ENCODE assay signal across 13 cellular contexts in the genomic region with DNA sequence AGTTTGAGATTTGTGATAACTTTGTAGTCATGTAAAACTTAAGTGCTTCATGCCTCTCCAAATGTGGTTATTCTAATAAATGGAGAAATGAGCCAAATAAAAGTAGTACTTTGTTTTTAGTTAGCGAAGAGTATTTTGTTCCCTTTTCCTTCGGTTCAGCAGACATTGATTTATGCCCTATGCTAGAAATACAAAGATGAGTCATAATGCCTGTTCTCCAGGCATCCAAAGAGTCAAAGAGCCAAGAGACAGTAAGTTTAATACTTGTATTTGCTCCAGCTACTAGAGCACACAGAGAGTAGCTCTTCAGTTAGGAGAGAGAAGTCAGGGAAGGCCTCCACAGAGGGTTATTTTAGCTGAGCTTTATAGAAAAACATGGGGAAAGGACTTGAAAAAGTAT. TPM values are rescaled to one million over a fixed set of nuclear protein-coding genes. Genes with fewer than 3 reads are reported as not detected.
DNase-seq lines count a peak whose midpoint lies in the region; ATAC-seq, FAIRE-seq and TF ChIP-seq lines count a peak whose summit lies in the region.
"Had no signal": no experiment of that assay in that cellular context is flagged by ENCODE, and none has a peak within 500 bp of the region (broad histone marks: within the 10 kb centered on the region; RNA-seq: fewer than 3 reads in every experiment).

No MANE protein-coding gene starts in this region.

- no peak overlapping the region for H3K4me3 Mint-ChIP-seq in activated naive CD8-positive, alpha-beta T cell treated with anti-CD3 and anti-CD28 coated beads for 36 hours
- H3K4me3 Mint-ChIP-seq in glutamatergic neuron (ENCODE audit: unreplicated experiment): no peak overlapping the region
- H3K4me3 Mint-ChIP-seq in Calu3 (ENCODE audit: low read depth, unreplicated experiment): no peak overlapping the region

- H2AFZ ChIP-seq in smooth muscle cell (ENCODE audit: low read depth): no peak overlapping the region

- H3K27me3 Mint-ChIP-seq in activated naive CD8-positive, alpha-beta T cell treated with anti-CD3 and anti-CD28 coated beads for 36 hours: no peaks in the 10 kb centered on the region
- H3K27me3 Mint-ChIP-seq in glutamatergic neuron (ENCODE audit: unreplicated experiment) (peaks cover 4% of the 10 kb centered on the region), Calu3 (ENCODE audit: unreplicated experiment) (no peaks in the 10 kb centered on the region)

- H3K27me3 ChIP-seq in smooth muscle cell (ENCODE audit: low read depth): no peaks in the 10 kb centered on the region

- peaks cover 1% of the 10 kb centered on the region for H3K9me3 Mint-ChIP-seq in activated naive CD8-positive, alpha-beta T cell treated with anti-CD3 and anti-CD28 coated beads for 36 hours
- H3K9me3 Mint-ChIP-seq in glutamatergic neuron (ENCODE audit: unreplicated experiment): no peaks in the 10 kb centered on the region
- H3K9me3 Mint-ChIP-seq in Calu3 (ENCODE audit: low read depth, unreplicated experiment): no peaks in the 10 kb centered on the region

- DNase-seq in H54 (ENCODE audit: insufficient read length, low spot score) (peak; percentile 9), hepatic stellate cell (ENCODE audit: low spot score) (peak; percentile 43), smooth muscle cell (lab: John Stamatoyannopoulos, UW; ENCODE audit: unreplicated experiment) (no peak), glutamatergic neuron (no peak), Calu3 (no peak)
- no peak for DNase-seq in activated naive CD8-positive, alpha-beta T cell treated with anti-CD3 and anti-CD28 coated beads for 36 hours
- DNase-seq: Karpas-422; NCI-H510A; stimulated activated naive CD8-positive, alpha-beta T cell treated with anti-CD3 and anti-CD28 coated beads, Interleukin-15, Interleukin-2, amounts not matched to agents 100 U/mL and 50 U/mL, for 24 hours; T-helper 2 cell had no signal

- peaks cover 21% of the 10 kb centered on the region for H3K36me3 Mint-ChIP-seq in activated naive CD8-positive, alpha-beta T cell treated with anti-CD3 and anti-CD28 coated beads for 36 hours
- H3K36me3 Mint-ChIP-seq in glutamatergic neuron (ENCODE audit: unreplicated experiment) (peaks cover 5% of the 10 kb centered on the region), Calu3 (ENCODE audit: insufficient read depth, unreplicated experiment) (peaks cover 11% of the 10 kb centered on the region)

- peaks cover 12% of the 10 kb centered on the region for H3K4me1 Mint-ChIP-seq in activated naive CD8-positive, alpha-beta T cell treated with anti-CD3 and anti-CD28 coated beads for 36 hours
- H3K4me1 Mint-ChIP-seq in glutamatergic neuron (ENCODE audit: low read depth, unreplicated experiment): no peaks in the 10 kb centered on the region
- H3K4me1 Mint-ChIP-seq in Calu3 (ENCODE audit: low read depth, unreplicated experiment): no peaks in the 10 kb centered on the region

- ATAC-seq in GM18868 (IDR thresholded peaks at IDR 0.05; ENCODE audit: unreplicated experiment): no peak
- ATAC-seq in GM18519 (IDR thresholded peaks at IDR 0.05; ENCODE audit: low FRiP score, unreplicated experiment): no peak
- ATAC-seq: stimulated activated naive CD8-positive, alpha-beta T cell treated with anti-CD3 and anti-CD28 coated beads, Interleukin-15, Interleukin-2, amounts not matched to agents 100 U/mL and 50 U/mL, for 24 hours had no signal

- BruUV-seq in Calu3 (replicated peaks; lab: Mats Ljungman, UMichigan): no TSS peak

- CTCF ChIA-PET in Calu3 (lab: Charles Lee): no interaction called here

- no peak for TF ChIP-seq POLR2A in H54 (IDR thresholded peaks at IDR 0.05; ENCODE audit: low read depth, low read length)

- no peaks in the 10 kb centered on the region for H3K79me2 ChIP-seq in smooth muscle cell (ENCODE audit: low read depth)

- 55% methylated on average over 2 of the region's 2 CpGs for WGBS in smooth muscle cell (ENCODE audit: low lambda C conversion rate)

- intact Hi-C loops in Calu3 (cut with micrococcal nuclease; ENCODE audit: unreplicated experiment): loop anchor here (2.0 kb wide), 1 partner anchor 177 kb away; no protein-coding TSS in a partner anchor

- TF ChIP-seq CTCF in smooth muscle cell (IDR thresholded peaks at IDR 0.05; ENCODE audit: borderline replicate concordance, insufficient read depth, poor library complexity, severe bottlenecking): no peak
- no peak for TF ChIP-seq CTCF in glutamatergic neuron (IDR thresholded peaks at IDR 0.05; ENCODE audit: partially characterized antibody, unreplicated experiment)
- TF ChIP-seq CTCF in Calu3 (IDR thresholded peaks at IDR 0.05; ENCODE audit: unreplicated experiment): no peak

- H3K27ac ChIP-seq in smooth muscle cell (ENCODE audit: low read depth): peak overlapping the region; percentile 19
- H3K27ac ChIP-seq: coronary artery had no signal

- peak overlapping the region; percentile 4 for H3K27ac Mint-ChIP-seq in activated naive CD8-positive, alpha-beta T cell treated with anti-CD3 and anti-CD28 coated beads for 36 hours
- H3K27ac Mint-ChIP-seq in glutamatergic neuron (ENCODE audit: unreplicated experiment) (no peak overlapping the region), Calu3 (ENCODE audit: unreplicated experiment) (no peak overlapping the region)

- H3K4me1 ChIP-seq in smooth muscle cell (ENCODE audit: low read depth): no peaks in the 10 kb centered on the region

- no peak overlapping the region for H3K4me3 ChIP-seq in smooth muscle cell
- H3K4me3 ChIP-seq: coronary artery had no signal

- H3K9me3 ChIP-seq in smooth muscle cell (replicated peaks; ENCODE audit: low read depth): no peaks in the 10 kb centered on the region

- no peaks in the 10 kb centered on the region for H3K36me3 ChIP-seq in smooth muscle cell (ENCODE audit: low read depth)

- H3K9ac ChIP-seq in smooth muscle cell (ENCODE audit: low read depth): no peak overlapping the region

- no peaks in the 10 kb centered on the region for H3F3A ChIP-seq in smooth muscle cell (ENCODE audit: low read depth)

- no peak overlapping the region for H3K4me2 ChIP-seq in smooth muscle cell

- H4K20me1 ChIP-seq in smooth muscle cell (ENCODE audit: low read depth): no peaks in the 10 kb centered on the region

- FAIRE-seq in H54 (lab: Jason Lieb, UNC): peak; percentile 27

RNA-seq across cellular contexts. Expression of a gene that starts 38.8 kb away (rescaled TPM):
- total RNA-seq in activated naive CD8-positive, alpha-beta T cell treated with anti-CD3 and anti-CD28 coated beads for 36 hours: 100 to 1,000 TPM; 132 to 140 TPM
- total RNA-seq in smooth muscle cell (23.8 and 25.6 TPM in 2 replicates), glutamatergic neuron (ENCODE audit: unreplicated experiment) (1.0 TPM), Calu3 (2022) (6.3 and 12.6 TPM in 2 replicates)
- 5.0 and 19.5 TPM in 2 replicates for polyA plus RNA-seq in smooth muscle cell

RNA-seq across cellular contexts. Expression of a gene that starts 40.7 kb away (rescaled TPM):
- total RNA-seq in activated naive CD8-positive, alpha-beta T cell treated with anti-CD3 and anti-CD28 coated beads for 36 hours: 10 to 100 TPM; 42.6 to 43.9 TPM
- total RNA-seq in smooth muscle cell (55.5 and 69.8 TPM in 2 replicates), glutamatergic neuron (ENCODE audit: unreplicated experiment) (35.2 TPM), Calu3 (2022) (21.0 and 21.7 TPM in 2 replicates)
- polyA plus RNA-seq in smooth muscle cell: 41.2 and 53.4 TPM in 2 replicates

Comparison
In these comparisons a context has a peak if more than half of its experiments do, and no peak if none do; other contexts are left out.
1. DNase-seq: peak in H54 (single experiment) and hepatic stellate cell (single experiment); none in activated naive CD8-positive, alpha-beta T cell treated with anti-CD3 and anti-CD28 coated beads for 36 hours (single experiment), smooth muscle cell (single experiment), glutamatergic neuron (single experiment) and Calu3 (single experiment).